In genomic region chr22:23257889-23258825, GRCh38 we compare ENCODE assay signal across 24 cellular contexts.
DNase-seq lines count a peak whose midpoint lies in the region; ATAC-seq, FAIRE-seq and TF ChIP-seq lines count a peak whose summit lies in the region.
"Had no signal": no experiment of that assay in that cellular context is flagged by ENCODE, and none has a peak within 500 bp of the region (broad histone marks: within the 10 kb centered on the region; RNA-seq: fewer than 3 reads in every experiment).

No MANE protein-coding gene starts in this region.

- H3K4me1 ChIP-seq in left ventricle myocardium inferior (peaks cover 38% of the 10 kb centered on the region), sigmoid colon (peaks cover 0 to 26% (median 21%) of the 10 kb centered on the region in 4 donors)
- H3K4me1 ChIP-seq: SJCRH30 had no signal

- H3K4me3 ChIP-seq in left ventricle myocardium inferior (no peak overlapping the region), coronary artery (peak overlapping the region; percentile 47), sigmoid colon (no peak overlapping the region)
- H3K4me3 ChIP-seq: left lung, PC-9, prostate gland, SJCRH30 had no signal

- no peaks in the 10 kb centered on the region for H3K27me3 ChIP-seq in left ventricle myocardium inferior (ENCODE audit: low read depth)
- no peaks in the 10 kb centered on the region for H3K27me3 ChIP-seq in sigmoid colon
- H3K27me3 ChIP-seq: left lung, SJCRH30 had no signal

- TF ChIP-seq CTCF in left ventricle myocardium inferior (IDR thresholded peaks at IDR 0.05; ENCODE audit: borderline replicate concordance) (no peak), coronary artery (IDR thresholded peaks at IDR 0.05) (no peak), sigmoid colon (IDR thresholded peaks at IDR 0.05) (no peak)

- FAIRE-seq in urothelium cell line (lab: Jason Lieb, UNC), result peak; percentile 48
- FAIRE-seq: GM12892, GM19239, HTR-8/SVneo had no signal

- no peak for ATAC-seq in left cardiac atrium
- ATAC-seq: stimulated activated naive CD8-positive, alpha-beta T cell treated with anti-CD3 and anti-CD28 coated beads, Interleukin-15, Interleukin-2, amounts not matched to agents 100 U/mL and 50 U/mL, for 24 hours; T-cell had no signal

- WGBS in sigmoid colon, 2 donors, result 93 to 95% methylated on average over 15 of the region's 15 CpGs

- no peak for TF ChIP-seq POLR2A in sigmoid colon (IDR thresholded peaks at IDR 0.05)

- no peak for TF ChIP-seq EP300 in sigmoid colon (IDR thresholded peaks at IDR 0.05)

- H3K36me3 ChIP-seq in left ventricle myocardium inferior, result peaks cover 29% of the 10 kb centered on the region
- peaks cover 8 to 41% (median 18%) of the 10 kb centered on the region in 4 donors for H3K36me3 ChIP-seq in sigmoid colon
- H3K36me3 ChIP-seq: prostate gland had no signal

- H3K9me3 ChIP-seq in left ventricle myocardium inferior (replicated peaks) (no peaks in the 10 kb centered on the region), sigmoid colon (no peaks in the 10 kb centered on the region)
- H3K9me3 ChIP-seq: left lung, prostate gland, SJCRH30 had no signal

- no peak for DNase-seq in left ventricle myocardium inferior
- no peak for DNase-seq in left cardiac atrium
- no peak for DNase-seq in coronary artery (ENCODE audit: low spot score)
- DNase-seq in sigmoid colon, result no peak
- DNase-seq in urothelium cell line (ENCODE audit: low spot score), result no peak
- DNase-seq in NOMO-1 (lab: John Stamatoyannopoulos, UW; ENCODE audit: unreplicated experiment in 2 of 2), result no peak
- DNase-seq in NCI-H128 (lab: John Stamatoyannopoulos, UW; ENCODE audit: unreplicated experiment), result no peak
- no peak for DNase-seq in NK-92 (lab: John Stamatoyannopoulos, UW; ENCODE audit: unreplicated experiment)
- DNase-seq: activated naive CD8-positive, alpha-beta T cell treated with anti-CD3 and anti-CD28 coated beads for 36 hours; C1 segment of cervical spinal cord; left lung; NCI-H2029; NCI-H345; NCI-H82; nephron progenitor cell; PC-9; SJCRH30; stimulated activated CD4-positive, alpha-beta T cell treated with anti-CD3 and anti-CD28 coated beads, Interleukin-2, amount 100 ng/mL, for 48 hours; stimulated activated naive CD8-positive, alpha-beta T cell treated with anti-CD3 and anti-CD28 coated beads, Interleukin-15, Interleukin-2, amounts not matched to agents 100 U/mL and 50 U/mL, for 24 hours; T-cell had no signal

- intact Hi-C loops in left ventricle myocardium inferior (cut with micrococcal nuclease) (no loop called here), left cardiac atrium (cut with DNase I) (no loop called here), sigmoid colon (cut with DNase I) (no loop called here)

- H3K27ac ChIP-seq in left ventricle myocardium inferior (replicated peaks) (peak overlapping the region; percentile 81), coronary artery (peak overlapping the region; percentile 85 to 95), sigmoid colon (peak overlapping the region; percentile 62 to 81 (median 75))
- H3K27ac ChIP-seq: PC-9, SJCRH30 had no signal
